8 cellular contexts compared by ENCODE assay signal in genomic region chr9:127801955-127802575, GRCh38. TPM values are rescaled to one million over a fixed set of nuclear protein-coding genes. Genes with fewer than 3 reads are reported as not detected.
DNase-seq lines count a peak whose midpoint lies in the region; ATAC-seq and TF ChIP-seq lines count a peak whose summit lies in the region.

No MANE protein-coding gene starts in this region.

- H3K27me3 ChIP-seq in PC-3 (ENCODE audit: low read length), result no peaks in the 10 kb centered on the region

- TF ChIP-seq CTCF in PC-3 (conservative IDR thresholded peaks at IDR 0.05; ENCODE audit: low read depth, low read length), result peak; percentile 22; the same call in 1 of the 2 replicates
- TF ChIP-seq CTCF in epithelial cell of esophagus (IDR thresholded peaks at IDR 0.05; ENCODE audit: insufficient read depth, low read depth, low read length, missing control alignments), result no peak

- CTCF ChIA-PET in PC-3 (lab: Charles Lee), result interaction anchor here (0.8 kb wide), 1 partner anchor 316 kb away, joined by 3 read pairs; no protein-coding TSS in a partner anchor

- H3K27ac ChIP-seq in PC-3 (ENCODE audit: low read length), result peak overlapping the region; percentile 46

- H3K4me2 ChIP-seq in PC-3 (ENCODE audit: low read length), result peak overlapping the region; percentile 86

- H3K36me3 ChIP-seq in PC-3 (ENCODE audit: low read depth, low read length), result peaks cover 9% of the 10 kb centered on the region; the same call in 1 of the 2 replicates

- H3K9me2 ChIP-seq in PC-3 (replicated peaks; ENCODE audit: low read length), result no peaks in the 10 kb centered on the region

- peaks cover 27% of the 10 kb centered on the region for H3K4me1 ChIP-seq in PC-3 (ENCODE audit: insufficient read depth, low read length)

- intact Hi-C loops in PC-3 (cut with micrococcal nuclease), result loop anchor here (5.0 kb wide), 1 partner anchor 110 kb away; no protein-coding TSS in a partner anchor

- in situ Hi-C loops in ACHN (cut with HindIII; ENCODE audit: low pct_ligation_motif_present, low pct_unique_long_range_greater_than_20kb, low sequenced_read_pairs), result no loop called here

- H2AFZ ChIP-seq in PC-3 (ENCODE audit: low read length), result peak overlapping the region; percentile 63

- DNase-seq in NCI-H2171 (lab: John Stamatoyannopoulos, UW), result peak; percentile 69
- DNase-seq in NCI-H2171 treated with DMSO at 0.1 percent for 48 hours (lab: John Stamatoyannopoulos, UW), result no peak
- no peak for DNase-seq in PC-3
- DNase-seq in epithelial cell of esophagus (ENCODE audit: low read depth), result peak; percentile 16
- peak; percentile 46 for DNase-seq in pons (ENCODE audit: low spot score)
- DNase-seq in ACHN, result no peak
- no peak for DNase-seq in NK-92 (lab: John Stamatoyannopoulos, UW; ENCODE audit: unreplicated experiment)
- DNase-seq in NCI-H774 (lab: John Stamatoyannopoulos, UW), result no peak

- H3K4me3 ChIP-seq in PC-3 (ENCODE audit: low read length) (peak overlapping the region; percentile 58; the same call in 1 of the 2 replicates), epithelial cell of esophagus (ENCODE audit: low read length) (no peak overlapping the region)

- H3K9ac ChIP-seq in PC-3 (ENCODE audit: low read length), result peak overlapping the region; percentile 11; the same call in 1 of the 2 replicates

- no peaks in the 10 kb centered on the region for H3K9me3 ChIP-seq in PC-3 (ENCODE audit: low read length)

- peaks cover 36% of the 10 kb centered on the region for H3K79me2 ChIP-seq in PC-3 (ENCODE audit: low read length)

- no peak; the same call in 1 of the 2 replicates for ATAC-seq in PC-3

- no peaks in the 10 kb centered on the region for H4K20me1 ChIP-seq in PC-3 (ENCODE audit: low read length)

- POLR2A ChIA-PET in PC-3 (lab: Charles Lee; ENCODE audit: unreplicated experiment), result no interaction called here

- no peaks in the 10 kb centered on the region for H3F3A ChIP-seq in PC-3 (ENCODE audit: low read length, unreplicated experiment)

- BruUV-seq in PC-3 (replicated peaks; lab: Mats Ljungman, UMichigan), result TSS peak; percentile 53

RNA-seq across cellular contexts. Expression of gene FPGS, which starts 0.6 kb away (rescaled TPM):
- total RNA-seq in PC-3 (2014; rRNA removed), result 78.5 and 133 TPM in 2 replicates

RNA-seq across cellular contexts. Expression of gene CDK9, which starts 16.2 kb away (rescaled TPM):
- total RNA-seq in PC-3 (2014; rRNA removed), result 37.3 and 39.2 TPM in 2 replicates

RNA-seq across cellular contexts. Expression of gene SH2D3C, which starts 23.6 kb away (rescaled TPM):
- 0.26 and 1.0 TPM in 2 replicates for total RNA-seq in PC-3 (2014; rRNA removed)

RNA-seq across cellular contexts. Expression of gene ENG, which starts 52.4 kb away (rescaled TPM):
- total RNA-seq in PC-3 (2014; rRNA removed), result 1.1 and 1.2 TPM in 2 replicates

Comparison
In these comparisons a context has a peak if more than half of its experiments do, and no peak if none do; other contexts are left out.
1. DNase-seq: peak in NCI-H2171 (single experiment), epithelial cell of esophagus (single experiment) and pons (single experiment); none in NCI-H2171 treated with DMSO at 0.1 percent for 48 hours (single experiment), PC-3 (single experiment), ACHN (single experiment), NK-92 (single experiment) and NCI-H774 (single experiment).